ENCODE assay signal across 16 cellular contexts in the genomic region with DNA sequence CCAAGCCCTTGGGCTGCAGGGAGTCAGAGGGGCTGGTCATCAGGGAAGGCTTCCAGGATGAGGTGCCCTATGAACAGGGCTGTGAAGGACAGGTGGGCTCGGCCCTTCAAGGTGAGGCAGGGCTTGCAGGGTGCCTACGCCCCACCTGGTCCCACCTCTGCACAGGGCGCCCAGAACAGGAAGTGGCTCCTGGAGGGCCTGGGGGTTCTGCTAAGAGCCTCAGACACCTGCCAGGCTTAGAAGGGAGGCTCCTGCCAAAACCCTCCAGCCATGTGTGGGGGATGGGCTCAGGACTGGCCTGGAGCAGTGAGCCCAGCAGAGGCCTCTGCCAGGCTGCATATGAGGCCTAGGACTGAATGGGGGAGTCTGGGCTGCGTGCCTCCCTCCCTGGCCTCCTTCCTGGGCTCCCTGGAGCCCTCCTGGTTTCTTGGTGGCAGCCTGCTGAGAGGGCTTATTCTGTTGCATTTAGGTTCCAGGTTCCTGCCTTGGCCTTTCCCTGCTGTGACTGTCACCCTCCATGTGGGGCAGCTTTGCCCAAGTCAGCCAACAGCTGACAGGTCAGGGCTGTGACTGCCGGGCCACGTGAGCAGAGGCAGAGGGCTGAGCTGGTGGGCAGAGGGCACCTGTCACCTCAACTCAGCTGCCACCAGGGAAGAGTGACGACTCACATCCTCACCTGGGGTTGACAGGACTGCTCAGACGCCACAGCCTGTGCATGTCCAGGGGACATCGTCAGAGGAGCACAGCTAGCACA. TPM values are rescaled to one million over a fixed set of nuclear protein-coding genes. Genes with fewer than 3 reads are reported as not detected.
DNase-seq lines count a peak whose midpoint lies in the region; ATAC-seq and TF ChIP-seq lines count a peak whose summit lies in the region.
"Had no signal": no experiment of that assay in that cellular context is flagged by ENCODE, and none has a peak within 500 bp of the region (broad histone marks: within the 10 kb centered on the region; RNA-seq: fewer than 3 reads in every experiment).

No MANE protein-coding gene starts in this region.

- H3K9me3 Mint-ChIP-seq in T-helper 1 cell treated with Interleukin-12 subunit alpha and Interleukin-12 subunit beta and Interleukin-4 antibody, amounts not matched to agents 30 μg/mL and 1 μg/mL, for 36 hours, result no peaks in the 10 kb centered on the region
- H3K9me3 Mint-ChIP-seq in activated T-helper 17 cell treated with anti-CD3 and anti-CD28 coated beads, Interleukin-2, amount 50 U/mL, for 72 hours, result no peaks in the 10 kb centered on the region
- H3K9me3 Mint-ChIP-seq: brain, nephron had no signal

- no peak for TF ChIP-seq CTCF in HL-60 (IDR thresholded peaks at IDR 0.05; ENCODE audit: insufficient read depth, low read length)

- no peaks in the 10 kb centered on the region for H3K27me3 ChIP-seq in HL-60 (ENCODE audit: insufficient read depth, poor library complexity, severe bottlenecking)
- H3K27me3 ChIP-seq: tibial nerve had no signal

- no peaks in the 10 kb centered on the region for H3K27me3 Mint-ChIP-seq in T-helper 1 cell treated with Interleukin-12 subunit alpha and Interleukin-12 subunit beta and Interleukin-4 antibody, amounts not matched to agents 30 μg/mL and 1 μg/mL, for 36 hours (ENCODE audit: low read depth)
- H3K27me3 Mint-ChIP-seq in activated T-helper 17 cell treated with anti-CD3 and anti-CD28 coated beads, Interleukin-2, amount 50 U/mL, for 72 hours, result no peaks in the 10 kb centered on the region
- H3K27me3 Mint-ChIP-seq: brain had no signal

- no peak overlapping the region for H3K4me3 ChIP-seq in HL-60 (replicated peaks; ENCODE audit: insufficient read depth, low read length)
- H3K4me3 ChIP-seq: tibial nerve had no signal

- H3K4me3 Mint-ChIP-seq in T-helper 1 cell treated with Interleukin-12 subunit alpha and Interleukin-12 subunit beta and Interleukin-4 antibody, amounts not matched to agents 30 μg/mL and 1 μg/mL, for 36 hours, result no peak overlapping the region
- no peak overlapping the region for H3K4me3 Mint-ChIP-seq in activated T-helper 17 cell treated with anti-CD3 and anti-CD28 coated beads, Interleukin-2, amount 50 U/mL, for 72 hours
- H3K4me3 Mint-ChIP-seq: brain, nephron had no signal

- ATAC-seq in activated T-helper 17 cell treated with anti-CD3 and anti-CD28 coated beads, Interleukin-2, amount 50 U/mL, for 72 hours (replicated peaks), result peak; percentile 14
- no peak for ATAC-seq in GM18520 (IDR thresholded peaks at IDR 0.05; ENCODE audit: unreplicated experiment)

- peak overlapping the region; percentile 96 for H3K27ac ChIP-seq in HL-60 (replicated peaks)
- H3K27ac ChIP-seq: tibial nerve had no signal

- no peaks in the 10 kb centered on the region for H3K36me3 Mint-ChIP-seq in T-helper 1 cell treated with Interleukin-12 subunit alpha and Interleukin-12 subunit beta and Interleukin-4 antibody, amounts not matched to agents 30 μg/mL and 1 μg/mL, for 36 hours (ENCODE audit: low read depth)
- no peaks in the 10 kb centered on the region for H3K36me3 Mint-ChIP-seq in activated T-helper 17 cell treated with anti-CD3 and anti-CD28 coated beads, Interleukin-2, amount 50 U/mL, for 72 hours (ENCODE audit: low read depth)
- H3K36me3 Mint-ChIP-seq: brain had no signal

- H3K4me1 Mint-ChIP-seq in T-helper 1 cell treated with Interleukin-12 subunit alpha and Interleukin-12 subunit beta and Interleukin-4 antibody, amounts not matched to agents 30 μg/mL and 1 μg/mL, for 36 hours (ENCODE audit: low read depth), result peaks cover 19% of the 10 kb centered on the region
- peaks cover 6% of the 10 kb centered on the region for H3K4me1 Mint-ChIP-seq in activated T-helper 17 cell treated with anti-CD3 and anti-CD28 coated beads, Interleukin-2, amount 50 U/mL, for 72 hours
- H3K4me1 Mint-ChIP-seq: brain, nephron had no signal

- peak overlapping the region; percentile 68 for H3K27ac Mint-ChIP-seq in T-helper 1 cell treated with Interleukin-12 subunit alpha and Interleukin-12 subunit beta and Interleukin-4 antibody, amounts not matched to agents 30 μg/mL and 1 μg/mL, for 36 hours
- H3K27ac Mint-ChIP-seq in activated T-helper 17 cell treated with anti-CD3 and anti-CD28 coated beads, Interleukin-2, amount 50 U/mL, for 72 hours, result peak overlapping the region; percentile 3
- H3K27ac Mint-ChIP-seq: brain, nephron had no signal

- DNase-seq in T-helper 1 cell (no peak), HL-60 (ENCODE audit: low read depth in 1 of 2, low spot score in 1 of 2) (peak in 1 of 2 experiments; percentile 64), myocyte (ENCODE audit: low read depth) (peak; percentile 39), NCI-H510A (lab: John Stamatoyannopoulos, UW) (no peak), NCI-H1930 (lab: John Stamatoyannopoulos, UW) (no peak)
- DNase-seq: 8988T, kidney glomerular epithelial cell, NCI-H226 had no signal

RNA-seq across cellular contexts. Expression of a gene that starts 45.2 kb away (rescaled TPM):
- total RNA-seq in activated T-helper 17 cell treated with anti-CD3 and anti-CD28 coated beads, Interleukin-2, amount 50 U/mL, for 72 hours, result not detected
- total RNA-seq in myocyte, result not detected in 2 replicates
- not detected for polyA plus RNA-seq in myocyte (2012)
- total RNA-seq: MCF 10A; T-helper 1 cell treated with Interleukin-12 subunit alpha and Interleukin-12 subunit beta and Interleukin-4 antibody, amounts not matched to agents 30 ng/mL and 1 ng/mL, for 36 hours; tibial nerve had no signal
